Comparison of ENCODE assay signal across 18 cellular contexts in genomic region chr5:68405784-68406183, GRCh38.
DNase-seq lines count a peak whose midpoint lies in the region; ATAC-seq and TF ChIP-seq lines count a peak whose summit lies in the region.
"Had no signal": no experiment of that assay in that cellular context is flagged by ENCODE, and none has a peak within 500 bp of the region (broad histone marks: within the 10 kb centered on the region; RNA-seq: fewer than 3 reads in every experiment).

No MANE protein-coding gene starts in this region.

- POLR2A ChIA-PET in activated CD8-positive, alpha-beta T cell treated with anti-CD3 and anti-CD28 coated beads, Interleukin-2, amount 10 ng/mL, durations not matched to agents 7 days and 5 days (lab: Charles Lee): interaction anchor here (0.6 to 1.1 kb wide), 2 partner anchors 36 to 103 kb away, joined by 3 to 4 read pairs; no protein-coding TSS in a partner anchor
- POLR2A ChIA-PET in activated CD8-positive, alpha-beta T cell treated with anti-CD3 and anti-CD28 coated beads for 36 hours (lab: Charles Lee): interaction anchor here (1.4 kb wide), 2 partner anchors 14 to 28 kb away, joined by 3 to 4 read pairs; no protein-coding TSS in a partner anchor
- POLR2A ChIA-PET in naive thymus-derived CD8-positive, alpha-beta T cell (lab: Charles Lee): no interaction called here

- H3K9ac ChIP-seq in mucosa of rectum (ENCODE audit: low read depth in 1 of 2, low read length in 2 of 2) (no peak overlapping the region), neural progenitor cell (no peak overlapping the region)

- H3K27ac Mint-ChIP-seq in activated CD8-positive, alpha-beta T cell treated with anti-CD3 and anti-CD28 coated beads, Interleukin-2, amount 10 ng/mL, durations not matched to agents 7 days and 5 days: peak overlapping the region; percentile 88
- H3K27ac Mint-ChIP-seq in activated CD8-positive, alpha-beta T cell treated with anti-CD3 and anti-CD28 coated beads for 36 hours: no peak overlapping the region
- peak overlapping the region in 4 of 10 donors; percentile 8 to 66 (median 22) for H3K27ac Mint-ChIP-seq in naive thymus-derived CD8-positive, alpha-beta T cell
- H3K27ac Mint-ChIP-seq in neural progenitor cell: no peak overlapping the region
- H3K27ac Mint-ChIP-seq: H9 had no signal

- H3K36me3 Mint-ChIP-seq in activated CD8-positive, alpha-beta T cell treated with anti-CD3 and anti-CD28 coated beads, Interleukin-2, amount 10 ng/mL, durations not matched to agents 7 days and 5 days (ENCODE audit: low read depth): peaks cover 4% of the 10 kb centered on the region
- no peaks in the 10 kb centered on the region for H3K36me3 Mint-ChIP-seq in activated CD8-positive, alpha-beta T cell treated with anti-CD3 and anti-CD28 coated beads for 36 hours (ENCODE audit: low read depth)
- H3K36me3 Mint-ChIP-seq in naive thymus-derived CD8-positive, alpha-beta T cell: no peaks in the 10 kb centered on the region
- H3K36me3 Mint-ChIP-seq in neural progenitor cell: no peaks in the 10 kb centered on the region

- H3K4me1 Mint-ChIP-seq in activated CD8-positive, alpha-beta T cell treated with anti-CD3 and anti-CD28 coated beads, Interleukin-2, amount 10 ng/mL, durations not matched to agents 7 days and 5 days (ENCODE audit: low read depth): peaks cover 33% of the 10 kb centered on the region
- H3K4me1 Mint-ChIP-seq in activated CD8-positive, alpha-beta T cell treated with anti-CD3 and anti-CD28 coated beads for 36 hours (ENCODE audit: low read depth): peaks cover 27% of the 10 kb centered on the region
- H3K4me1 Mint-ChIP-seq in naive thymus-derived CD8-positive, alpha-beta T cell: peaks cover 6 to 30% (median 16%) of the 10 kb centered on the region in 4 donors
- peaks cover 18% of the 10 kb centered on the region for H3K4me1 Mint-ChIP-seq in neural progenitor cell

- H3K27me3 ChIP-seq in HAP-1 (ENCODE audit: low read depth): no peaks in the 10 kb centered on the region
- no peaks in the 10 kb centered on the region for H3K27me3 ChIP-seq in mucosa of rectum (ENCODE audit: control insufficient read depth in 2 of 2, insufficient read depth in 2 of 2, low read length in 2 of 2)
- H3K27me3 ChIP-seq in neural progenitor cell: no peaks in the 10 kb centered on the region
- H3K27me3 ChIP-seq: SJCRH30 had no signal

- no peak overlapping the region for H2AFZ ChIP-seq in neural progenitor cell (replicated peaks)

- H3K4me3 Mint-ChIP-seq in activated CD8-positive, alpha-beta T cell treated with anti-CD3 and anti-CD28 coated beads, Interleukin-2, amount 10 ng/mL, durations not matched to agents 7 days and 5 days: no peak overlapping the region
- no peak overlapping the region for H3K4me3 Mint-ChIP-seq in activated CD8-positive, alpha-beta T cell treated with anti-CD3 and anti-CD28 coated beads for 36 hours
- no peak overlapping the region for H3K4me3 Mint-ChIP-seq in naive thymus-derived CD8-positive, alpha-beta T cell
- no peak overlapping the region for H3K4me3 Mint-ChIP-seq in neural progenitor cell
- H3K4me3 Mint-ChIP-seq: H9 had no signal

- H3K9me3 Mint-ChIP-seq in activated CD8-positive, alpha-beta T cell treated with anti-CD3 and anti-CD28 coated beads, Interleukin-2, amount 10 ng/mL, durations not matched to agents 7 days and 5 days (ENCODE audit: insufficient read depth): peaks cover 9% of the 10 kb centered on the region
- H3K9me3 Mint-ChIP-seq in activated CD8-positive, alpha-beta T cell treated with anti-CD3 and anti-CD28 coated beads for 36 hours: no peaks in the 10 kb centered on the region
- H3K9me3 Mint-ChIP-seq in naive thymus-derived CD8-positive, alpha-beta T cell: no peaks in the 10 kb centered on the region
- H3K9me3 Mint-ChIP-seq in neural progenitor cell: no peaks in the 10 kb centered on the region
- H3K9me3 Mint-ChIP-seq: CD8-positive, alpha-beta memory T cell had no signal

- H3K4me1 ChIP-seq in HAP-1: peaks cover 23% of the 10 kb centered on the region
- peaks cover 7 to 23% of the 10 kb centered on the region in 2 donors for H3K4me1 ChIP-seq in mucosa of rectum (ENCODE audit: control insufficient read depth in 2 of 2, insufficient read depth in 2 of 2, low read length in 2 of 2)
- peaks cover 13% of the 10 kb centered on the region for H3K4me1 ChIP-seq in neural progenitor cell

- no peak for TF ChIP-seq CTCF in activated CD8-positive, alpha-beta T cell treated with anti-CD3 and anti-CD28 coated beads for 36 hours (IDR thresholded peaks at IDR 0.05)
- no peak for TF ChIP-seq CTCF in VCaP (conservative IDR thresholded peaks at IDR 0.05)
- TF ChIP-seq CTCF in neural progenitor cell (IDR thresholded peaks at IDR 0.05): no peak

- CTCF ChIA-PET in activated CD8-positive, alpha-beta T cell treated with anti-CD3 and anti-CD28 coated beads, Interleukin-2, amount 10 ng/mL, durations not matched to agents 7 days and 5 days (lab: Charles Lee): interaction anchor here (1.0 to 2.1 kb wide), 5 partner anchors 11 to 119 kb away, joined by 3 to 16 read pairs (median 5); no protein-coding TSS in a partner anchor
- CTCF ChIA-PET in activated CD8-positive, alpha-beta T cell treated with anti-CD3 and anti-CD28 coated beads for 36 hours (lab: Charles Lee): interaction anchor here (1.1 to 1.6 kb wide), 4 partner anchors 26 to 120 kb away, joined by 3 to 4 read pairs (median 4); no protein-coding TSS in a partner anchor

- H3K9me3 ChIP-seq in HAP-1: no peaks in the 10 kb centered on the region
- no peaks in the 10 kb centered on the region for H3K9me3 ChIP-seq in mucosa of rectum (ENCODE audit: control insufficient read depth in 2 of 2, low read length in 2 of 2)
- no peaks in the 10 kb centered on the region for H3K9me3 ChIP-seq in neural progenitor cell (ENCODE audit: low read depth)
- H3K9me3 ChIP-seq: SJCRH30 had no signal

- intact Hi-C loops in activated CD8-positive, alpha-beta T cell treated with anti-CD3 and anti-CD28 coated beads for 36 hours (cut with micrococcal nuclease): no loop called here

- in situ Hi-C loops in HAP-1 (cut with MboI; ENCODE audit: low sequenced_read_pairs): no loop called here

- DNase-seq in activated CD8-positive, alpha-beta T cell treated with anti-CD3 and anti-CD28 coated beads, Interleukin-2, amount 10 ng/mL, durations not matched to agents 7 days and 5 days: no peak
- DNase-seq in activated CD8-positive, alpha-beta T cell treated with anti-CD3 and anti-CD28 coated beads for 36 hours: no peak
- DNase-seq in HAP-1 (ENCODE audit: low spot score in 2 of 2) (peak; percentile 18 to 52), neural progenitor cell (ENCODE audit: low spot score) (no peak), NCI-H524 treated with DMSO at 0.1 percent for 48 hours (lab: John Stamatoyannopoulos, UW) (no peak)
- no peak for DNase-seq in naive thymus-derived CD8-positive, alpha-beta T cell
- DNase-seq: CD8-positive, alpha-beta memory T cell; H9; KG1; NCI-H1105; NCI-H146; NCI-H2029; NCI-H2227 treated with DMSO at 0.1 percent for 48 hours; NCI-H510A; NCI-H82; SJCRH30 had no signal

- no peaks in the 10 kb centered on the region for H3F3A ChIP-seq in neural progenitor cell (ENCODE audit: low read depth)

- no peaks in the 10 kb centered on the region for H4K20me1 ChIP-seq in neural progenitor cell (ENCODE audit: low read depth)

- H3K27ac ChIP-seq in VCaP: peak overlapping the region; percentile 45; the same call in 1 of the 2 replicates
- peak overlapping the region; percentile 27 to 77 for H3K27ac ChIP-seq in mucosa of rectum (ENCODE audit: low read depth in 2 of 2, low read length in 2 of 2)
- no peak overlapping the region for H3K27ac ChIP-seq in neural progenitor cell
- H3K27ac ChIP-seq: SJCRH30 had no signal

- no peaks in the 10 kb centered on the region for H3K27me3 Mint-ChIP-seq in activated CD8-positive, alpha-beta T cell treated with anti-CD3 and anti-CD28 coated beads, Interleukin-2, amount 10 ng/mL, durations not matched to agents 7 days and 5 days (ENCODE audit: low read depth)
- H3K27me3 Mint-ChIP-seq in activated CD8-positive, alpha-beta T cell treated with anti-CD3 and anti-CD28 coated beads for 36 hours: no peaks in the 10 kb centered on the region
- no peaks in the 10 kb centered on the region for H3K27me3 Mint-ChIP-seq in naive thymus-derived CD8-positive, alpha-beta T cell
- peaks cover 2% of the 10 kb centered on the region for H3K27me3 Mint-ChIP-seq in neural progenitor cell (ENCODE audit: insufficient read depth, low read depth)
- H3K27me3 Mint-ChIP-seq: CD8-positive, alpha-beta memory T cell had no signal

- H3K4me2 ChIP-seq in neural progenitor cell: no peak overlapping the region

- H3K4me3 ChIP-seq in HAP-1 (no peak overlapping the region), mucosa of rectum (ENCODE audit: low read length in 2 of 2) (no peak overlapping the region), neural progenitor cell (no peak overlapping the region)
- H3K4me3 ChIP-seq: SJCRH30 had no signal

- ATAC-seq in activated CD8-positive, alpha-beta T cell treated with anti-CD3 and anti-CD28 coated beads, Interleukin-2, amount 10 ng/mL, durations not matched to agents 7 days and 5 days: no peak
- ATAC-seq in activated CD8-positive, alpha-beta T cell treated with anti-CD3 and anti-CD28 coated beads for 36 hours: no peak
- ATAC-seq in naive thymus-derived CD8-positive, alpha-beta T cell: no peak

- H3K36me3 ChIP-seq in HAP-1 (replicated peaks): no peaks in the 10 kb centered on the region
- H3K36me3 ChIP-seq in mucosa of rectum (ENCODE audit: control insufficient read depth in 2 of 2, insufficient read depth in 2 of 2, low read length in 2 of 2): no peaks in the 10 kb centered on the region
- H3K36me3 ChIP-seq in neural progenitor cell: no peaks in the 10 kb centered on the region
- H3K36me3 ChIP-seq: SJCRH30 had no signal

- no peaks in the 10 kb centered on the region for H3K79me2 ChIP-seq in neural progenitor cell (ENCODE audit: low read depth)

Comparison
In these comparisons a context has a peak if more than half of its experiments do, and no peak if none do; other contexts are left out.
1. DNase-seq: peak in HAP-1 (2 of 2); none in activated CD8-positive, alpha-beta T cell treated with anti-CD3 and anti-CD28 coated beads, Interleukin-2, amount 10 ng/mL, durations not matched to agents 7 days and 5 days (single experiment), activated CD8-positive, alpha-beta T cell treated with anti-CD3 and anti-CD28 coated beads for 36 hours (single experiment), naive thymus-derived CD8-positive, alpha-beta T cell (0 of 10), neural progenitor cell (single experiment) and NCI-H524 treated with DMSO at 0.1 percent for 48 hours (single experiment).